11 cellular contexts compared by ENCODE assay signal in the genomic region with DNA sequence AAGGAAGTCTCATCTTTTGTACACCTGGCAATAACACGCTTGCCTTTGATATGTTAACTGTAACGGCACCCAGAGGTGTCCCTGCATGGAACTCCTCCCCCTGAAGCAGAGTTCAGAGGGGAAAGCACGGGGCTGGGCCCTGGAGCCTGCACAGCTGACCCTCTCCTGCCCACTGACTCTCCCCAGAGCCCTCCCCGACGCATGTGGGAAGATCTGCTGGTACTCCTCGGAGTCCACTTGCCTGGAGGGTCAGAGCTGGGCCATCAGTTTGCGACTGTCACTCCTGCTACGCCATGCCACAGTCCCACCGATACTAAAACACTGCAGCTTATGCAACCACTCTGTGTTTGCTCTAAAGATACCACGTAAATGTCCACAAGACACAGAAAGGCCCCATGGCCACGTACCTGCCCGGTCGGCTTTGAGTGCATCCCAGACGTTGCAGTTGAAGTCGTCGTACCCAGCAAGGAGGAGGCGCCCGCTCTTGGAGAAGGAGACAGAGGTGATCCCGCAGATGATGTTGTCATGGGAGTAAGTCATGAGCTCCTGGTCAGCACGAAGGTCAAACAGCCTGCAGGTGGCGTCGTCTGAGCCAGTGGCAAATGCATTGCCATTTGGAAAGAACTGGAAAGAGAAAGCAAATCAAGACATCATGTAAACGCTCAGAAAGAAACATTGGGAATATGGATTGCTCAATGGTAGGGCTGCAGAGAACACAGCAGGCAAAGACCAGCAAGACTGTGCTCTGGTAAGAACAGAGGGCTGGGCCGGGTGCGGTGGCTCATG. TPM values are rescaled to one million over a fixed set of nuclear protein-coding genes. Genes with fewer than 3 reads are reported as not detected.
DNase-seq lines count a peak whose midpoint lies in the region; ATAC-seq, FAIRE-seq and TF ChIP-seq lines count a peak whose summit lies in the region.
"Had no signal": no experiment of that assay in that cellular context is flagged by ENCODE, and none has a peak within 500 bp of the region (broad histone marks: within the 10 kb centered on the region; RNA-seq: fewer than 3 reads in every experiment).

No MANE protein-coding gene starts in this region.

- no TSS peak for BruUV-seq in HepG2 (replicated peaks; lab: Mats Ljungman, UMichigan)

- no peaks in the 10 kb centered on the region for H3K9me3 Mint-ChIP-seq in CD14-positive monocyte
- H3K9me3 Mint-ChIP-seq: memory B cell had no signal

- no peak overlapping the region for H2AFZ ChIP-seq in HepG2 (ENCODE audit: low read length)

- no peaks in the 10 kb centered on the region for H3K9me3 ChIP-seq in HepG2 (ENCODE audit: low read length)
- H3K9me3 ChIP-seq: HAP-1 had no signal

- no peak overlapping the region for H3K4me2 ChIP-seq in HepG2 (ENCODE audit: low read depth, low read length)

- POLR2A ChIA-PET in HepG2 (lab: Yijun Ruan, JAX): interaction anchor here (1.1 kb wide), 1 partner anchor 9 kb away, joined by 3 read pairs; no protein-coding TSS in a partner anchor

- peak; percentile 34 for ATAC-seq in HepG2
- ATAC-seq in GM19324 (IDR thresholded peaks at IDR 0.05; ENCODE audit: low FRiP score, unreplicated experiment): no peak
- no peak for ATAC-seq in HG03175 (IDR thresholded peaks at IDR 0.05; ENCODE audit: unreplicated experiment)

- no peak overlapping the region for H3K4me3 Mint-ChIP-seq in CD14-positive monocyte
- H3K4me3 Mint-ChIP-seq: memory B cell had no signal

- in situ Hi-C loops in astrocyte of the cerebellum (cut with HindIII; ENCODE audit: low sequenced_read_pairs) (no loop called here), HepG2 (cut with HindIII; ENCODE audit: extremely low pct_ligation_motif_present, low pct_unique_long_range_greater_than_20kb) (loop anchor here (10.0 kb wide), 1 partner anchor 116 kb away; no protein-coding TSS in a partner anchor)

- WGBS in HepG2 (ENCODE audit: low lambda C conversion rate): 93% methylated on average over 25 of the region's 25 CpGs

- peaks cover 8% of the 10 kb centered on the region for H3K4me1 Mint-ChIP-seq in CD14-positive monocyte

- H3K4me3 ChIP-seq in astrocyte of the cerebellum (ENCODE audit: low read depth, low read length) (no peak overlapping the region), HepG2 (replicated peaks in 1 of 3; ENCODE audit: insufficient read depth in 1 of 3, low read depth in 2 of 3, low read length in 3 of 3) (no peak overlapping the region)
- H3K4me3 ChIP-seq: HAP-1 had no signal

- H3K27me3 Mint-ChIP-seq in CD14-positive monocyte (ENCODE audit: low read depth in 3 of 3): no peaks in the 10 kb centered on the region
- H3K27me3 Mint-ChIP-seq: memory B cell had no signal

- TF ChIP-seq POLR2A in HepG2 (IDR thresholded peaks at IDR 0.05; ENCODE audit: insufficient read depth in 1 of 2, low read depth in 2 of 2, low read length in 2 of 2): no peak

- H3K27ac ChIP-seq in HepG2 (ENCODE audit: extremely low read length, insufficient read depth, low read length): no peak overlapping the region

- intact Hi-C loops in CD14-positive monocyte (cut with micrococcal nuclease) (no loop called here), HepG2 (cut with micrococcal nuclease; ENCODE audit: unreplicated experiment) (no loop called here)

- no peaks in the 10 kb centered on the region for H3K4me1 ChIP-seq in HepG2 (ENCODE audit: insufficient read depth, low read length)
- H3K4me1 ChIP-seq: HAP-1 had no signal

- TF ChIP-seq CTCF in CD14-positive monocyte (IDR thresholded peaks at IDR 0.05): peak; percentile 24
- TF ChIP-seq CTCF in astrocyte of the cerebellum (IDR thresholded peaks at IDR 0.05; ENCODE audit: low read depth, low read length, missing control alignments): peak; percentile 38
- TF ChIP-seq CTCF in HepG2 (CRISPR knock-in tag; IDR thresholded peaks at IDR 0.05): peak; percentile 52

- peak; percentile 37 for FAIRE-seq in HepG2 (lab: Jason Lieb, UNC)
- FAIRE-seq in urothelium cell line (lab: Jason Lieb, UNC): no peak

- no peak overlapping the region for H3K9ac ChIP-seq in HepG2 (ENCODE audit: insufficient read depth, low read depth, low read length)

- no peaks in the 10 kb centered on the region for H3K79me2 ChIP-seq in HepG2 (ENCODE audit: insufficient read depth, low read length)

- CTCF ChIA-PET in HepG2 (lab: Yijun Ruan, JAX; ENCODE audit: low intra/inter-chr PET ratio, low total read pairs): no interaction called here

- TF ChIP-seq EP300 in HepG2 (IDR thresholded peaks at IDR 0.05; ENCODE audit: low read depth in 2 of 2, low read length in 2 of 2) (no peak), HepG2 (CRISPR knock-in tag; IDR thresholded peaks at IDR 0.05; ENCODE audit: borderline replicate concordance) (no peak)

- peaks cover 80 to 93% of the 10 kb centered on the region in 2 donors for H3K36me3 Mint-ChIP-seq in CD14-positive monocyte

- DNase-seq in CD14-positive monocyte (ENCODE audit: low spot score) (no peak), H4 (ENCODE audit: low spot score) (peak; percentile 44), astrocyte of the cerebellum (ENCODE audit: low read depth) (no peak), HepG2 (ENCODE audit: low spot score) (peak; percentile 33), NCI-H128 (lab: John Stamatoyannopoulos, UW; ENCODE audit: unreplicated experiment) (no peak), urothelium cell line (ENCODE audit: low spot score) (no peak)
- DNase-seq: activated CD4-positive, CD25-positive, alpha-beta regulatory T cell treated with anti-CD3 and anti-CD28 coated beads, Interleukin-2, amount 50 U/mL, for 72 hours had no signal

- peak overlapping the region; percentile 7 to 85 (median 62) for H3K27ac Mint-ChIP-seq in CD14-positive monocyte
- H3K27ac Mint-ChIP-seq: memory B cell had no signal

- peaks cover 47 to 82% of the 10 kb centered on the region in 2 experiments for H3K36me3 ChIP-seq in HepG2 (replicated peaks in 1 of 2; ENCODE audit: control insufficient read depth in 1 of 2, insufficient read depth in 2 of 2, low read length in 2 of 2)

- no peaks in the 10 kb centered on the region for H3K27me3 ChIP-seq in HepG2 (ENCODE audit: control insufficient read depth in 1 of 2, insufficient read depth in 2 of 2, low read length in 2 of 2)

- H4K20me1 ChIP-seq in HepG2 (ENCODE audit: insufficient read depth, low read length): no peaks in the 10 kb centered on the region

- no peak for TF ChIP-seq RAD21 in HepG2 (CRISPR knock-in tag; IDR thresholded peaks at IDR 0.05)

TF ChIP-seq in HepG2, 621 proteins besides CTCF, POLR2A, EP300 and RAD21 (continues in another document):
- TF ChIP-seq, protein P1, sequence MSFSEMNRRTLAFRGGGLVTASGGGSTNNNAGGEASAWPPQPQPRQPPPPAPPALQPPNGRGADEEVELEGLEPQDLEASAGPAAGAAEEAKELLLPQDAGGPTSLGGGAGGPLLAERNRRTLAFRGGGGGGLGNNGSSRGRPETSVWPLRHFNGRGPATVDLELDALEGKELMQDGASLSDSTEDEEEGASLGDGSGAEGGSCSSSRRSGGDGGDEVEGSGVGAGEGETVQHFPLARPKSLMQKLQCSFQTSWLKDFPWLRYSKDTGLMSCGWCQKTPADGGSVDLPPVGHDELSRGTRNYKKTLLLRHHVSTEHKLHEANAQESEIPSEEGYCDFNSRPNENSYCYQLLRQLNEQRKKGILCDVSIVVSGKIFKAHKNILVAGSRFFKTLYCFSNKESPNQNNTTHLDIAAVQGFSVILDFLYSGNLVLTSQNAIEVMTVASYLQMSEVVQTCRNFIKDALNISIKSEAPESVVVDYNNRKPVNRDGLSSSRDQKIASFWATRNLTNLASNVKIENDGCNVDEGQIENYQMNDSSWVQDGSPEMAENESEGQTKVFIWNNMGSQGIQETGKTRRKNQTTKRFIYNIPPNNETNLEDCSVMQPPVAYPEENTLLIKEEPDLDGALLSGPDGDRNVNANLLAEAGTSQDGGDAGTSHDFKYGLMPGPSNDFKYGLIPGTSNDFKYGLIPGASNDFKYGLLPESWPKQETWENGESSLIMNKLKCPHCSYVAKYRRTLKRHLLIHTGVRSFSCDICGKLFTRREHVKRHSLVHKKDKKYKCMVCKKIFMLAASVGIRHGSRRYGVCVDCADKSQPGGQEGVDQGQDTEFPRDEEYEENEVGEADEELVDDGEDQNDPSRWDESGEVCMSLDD (CRISPR knock-in tag; IDR thresholded peaks at IDR 0.05; ENCODE audit: borderline replicate concordance): no peak
- no peak for TF ChIP-seq NRL (CRISPR knock-in tag; IDR thresholded peaks at IDR 0.05; ENCODE audit: borderline replicate concordance)

RNA-seq across cellular contexts. Expression of a gene that starts 10.6 kb away (rescaled TPM):
- polyA plus RNA-seq in CD14-positive monocyte (100 to 1,000 TPM; 175 to 235 TPM), HepG2 (2011; rRNA removed) (56.6 and 74.9 TPM in 2 replicates)
- total RNA-seq in H4 (2014; rRNA removed; shearing (Covaris generic)): 27.4 and 36.7 TPM in 2 replicates
- 47.6 and 60.1 TPM in 2 replicates for total RNA-seq in HepG2 (2016; rRNA removed; fragmentation: Illumina TruSeq; extraction: Trizol)
- total RNA-seq in HepG2 (2016; cell fraction: cytosol; rRNA removed; fragmentation: Illumina TruSeq; extraction: Trizol; ENCODE audit: low read depth): 29.8 and 30.8 TPM in 2 replicates
- total RNA-seq in HepG2 (2016; cell fraction: insoluble cytoplasmic fraction; rRNA removed; fragmentation: Illumina TruSeq; extraction: Trizol): 38.7 and 62.4 TPM in 2 replicates
- 61.8 and 69.8 TPM in 2 replicates for total RNA-seq in HepG2 (2016; cell fraction: membrane; rRNA removed; fragmentation: Illumina TruSeq; extraction: Trizol)
- 56.0 and 58.2 TPM in 2 replicates for total RNA-seq in HepG2 (2016; cell fraction: nucleus; rRNA removed; fragmentation: Illumina TruSeq; extraction: Trizol)
- polyA plus RNA-seq in HepG2 (2011; cell fraction: cytosol; rRNA removed): 44.7 and 49.3 TPM in 2 replicates
- polyA plus RNA-seq in HepG2 (2011; cell fraction: nucleus; rRNA removed): 195 and 220 TPM in 2 replicates
- 34.7 and 51.8 TPM in 2 replicates for polyA plus RNA-seq in HepG2 (2012)
- 30.4 and 32.6 TPM in 2 replicates for polyA plus RNA-seq in HepG2 (2016; cell fraction: cytosol; fragmentation: Illumina TruSeq; extraction: Trizol; ENCODE audit: low read depth)
- polyA plus RNA-seq in HepG2 (2016; cell fraction: insoluble cytoplasmic fraction; fragmentation: Illumina TruSeq; extraction: Trizol; ENCODE audit: low read depth): 44.6 and 56.1 TPM in 2 replicates
- polyA plus RNA-seq in HepG2 (2016; cell fraction: membrane; fragmentation: Illumina TruSeq; extraction: Trizol; ENCODE audit: low read depth): 62.4 and 63.0 TPM in 2 replicates
- polyA plus RNA-seq in HepG2 (2016; cell fraction: nucleus; fragmentation: Illumina TruSeq; extraction: Trizol; ENCODE audit: insufficient read depth, low read depth): 149 and 161 TPM in 2 replicates
- polyA minus RNA-seq in HepG2 (2011; rRNA and poly(A)+ RNA removed; ENCODE audit: low replicate concordance): 59.5 and 61.8 TPM in 2 replicates
- 27.9 and 28.0 TPM in 2 replicates for polyA minus RNA-seq in HepG2 (2011; cell fraction: cytosol; rRNA and poly(A)+ RNA removed)
- 37.6 and 42.4 TPM in 2 replicates for polyA minus RNA-seq in HepG2 (2011; cell fraction: nucleus; rRNA and poly(A)+ RNA removed)

Comparison
In these comparisons a context has a peak if more than half of its experiments do, and no peak if none do; other contexts are left out.
1. DNase-seq: peak in H4 (single experiment) and HepG2 (single experiment); none in CD14-positive monocyte (single experiment), astrocyte of the cerebellum (single experiment), NCI-H128 (single experiment) and urothelium cell line (single experiment).
2. Peak in every context shown above with its lines, with median percentiles within 50 percentile points of each other: CTCF ChIP-seq.